8 cellular contexts compared by ENCODE assay signal in genomic region chr11:126355324-126355925, GRCh38. TPM values are rescaled to one million over a fixed set of nuclear protein-coding genes. Genes with fewer than 3 reads are reported as not detected.
DNase-seq lines count a peak whose midpoint lies in the region; ATAC-seq and TF ChIP-seq lines count a peak whose summit lies in the region.

Gene ST3GAL4 (plus strand): TSS chr11:126355686. CDS start chr11:126406156, 50,470 bp downstream.

- intact Hi-C loops in CD4-positive, alpha-beta T cell (cut with DNase I, micrococcal nuclease) = no loop called here
- intact Hi-C loops in activated T-helper 2 cell treated with anti-CD3 and anti-CD28 coated beads, Interferon-gamma antibody, Interleukin-2, Interleukin-4, amounts not matched to agents 10 μg/mL and 5 μg/mL and 100 μg/mL, durations not matched to agents 14 hours and 24 hours and 36 hours (cut with micrococcal nuclease) = loop anchor here (1.0 to 2.0 kb wide), 2 partner anchors 65 to 70 kb away; no protein-coding TSS in a partner anchor

- H4K20me1 ChIP-seq in neural cell (ENCODE audit: insufficient read depth) = no peaks in the 10 kb centered on the region

- no peak within 1 kb of the TSS for H3K27ac ChIP-seq in CD4-positive, alpha-beta T cell (ENCODE audit: low read depth, low read length)
- H3K27ac ChIP-seq in neural cell (ENCODE audit: low read length) = peak within 1 kb of the TSS; percentile 70

- H3K4me2 ChIP-seq in neural cell (ENCODE audit: low read length) = peak within 1 kb of the TSS; percentile 88

- peaks cover 10% of the 10 kb centered on the region for H3K79me2 ChIP-seq in neural cell (replicated peaks; ENCODE audit: insufficient read depth, low read length)

- H3K4me3 ChIP-seq in fibroblast of pulmonary artery (replicated peaks; ENCODE audit: low read depth, low read length) = peak within 1 kb of the TSS; percentile 76
- peak within 1 kb of the TSS; percentile 94 for H3K4me3 ChIP-seq in neural cell (ENCODE audit: low read length)

- peak within 1 kb of the TSS; percentile 5 for H3K27ac Mint-ChIP-seq in CD4-positive, alpha-beta T cell
- peak within 1 kb of the TSS; percentile 91 for H3K27ac Mint-ChIP-seq in activated T-helper 2 cell treated with anti-CD3 and anti-CD28 coated beads, Interferon-gamma antibody, Interleukin-2, Interleukin-4, amounts not matched to agents 10 μg/mL and 5 μg/mL and 100 μg/mL, durations not matched to agents 14 hours and 24 hours and 36 hours
- peak within 1 kb of the TSS; percentile 59 to 96 for H3K27ac Mint-ChIP-seq in stimulated activated naive CD8-positive, alpha-beta T cell treated with anti-CD3 and anti-CD28 coated beads, Interleukin-15, amount 100 ng/mL, for 72 hours

- no peaks in the 10 kb centered on the region for H3K9me2 ChIP-seq in neural cell (ENCODE audit: insufficient read depth, low read length)

- TF ChIP-seq CTCF in CD4-positive, alpha-beta T cell (IDR thresholded peaks at IDR 0.05) = no peak
- no peak for TF ChIP-seq CTCF in fibroblast of pulmonary artery (IDR thresholded peaks at IDR 0.05; ENCODE audit: low read length, missing control alignments)
- peak; percentile 14 for TF ChIP-seq CTCF in neural cell (IDR thresholded peaks at IDR 0.05; ENCODE audit: poor library complexity, severe bottlenecking)

- TF ChIP-seq RAD21 in neural cell (conservative IDR thresholded peaks at IDR 0.05) = peak; percentile 25

- H3K27me3 ChIP-seq in CD4-positive, alpha-beta T cell (ENCODE audit: control insufficient read depth, insufficient read depth, low read length) = no peaks in the 10 kb centered on the region
- H3K27me3 ChIP-seq in neural cell (ENCODE audit: insufficient read depth, low read depth, low read length) = no peaks in the 10 kb centered on the region

- peak within 1 kb of the TSS; percentile 88 for H3K4me3 Mint-ChIP-seq in CD4-positive, alpha-beta T cell
- H3K4me3 Mint-ChIP-seq in activated T-helper 2 cell treated with anti-CD3 and anti-CD28 coated beads, Interferon-gamma antibody, Interleukin-2, Interleukin-4, amounts not matched to agents 10 μg/mL and 5 μg/mL and 100 μg/mL, durations not matched to agents 14 hours and 24 hours and 36 hours (ENCODE audit: low read depth) = peak within 1 kb of the TSS; percentile 98
- H3K4me3 Mint-ChIP-seq in stimulated activated naive CD8-positive, alpha-beta T cell treated with anti-CD3 and anti-CD28 coated beads, Interleukin-15, amount 100 ng/mL, for 72 hours = peak within 1 kb of the TSS; percentile 91 to 92

- no peaks in the 10 kb centered on the region for H3F3A ChIP-seq in neural cell (ENCODE audit: insufficient read depth, low read length, poor library complexity, severe bottlenecking)

- H3K27me3 Mint-ChIP-seq in CD4-positive, alpha-beta T cell = no peaks in the 10 kb centered on the region
- no peaks in the 10 kb centered on the region for H3K27me3 Mint-ChIP-seq in activated T-helper 2 cell treated with anti-CD3 and anti-CD28 coated beads, Interferon-gamma antibody, Interleukin-2, Interleukin-4, amounts not matched to agents 10 μg/mL and 5 μg/mL and 100 μg/mL, durations not matched to agents 14 hours and 24 hours and 36 hours (ENCODE audit: low read depth)
- H3K27me3 Mint-ChIP-seq in stimulated activated naive CD8-positive, alpha-beta T cell treated with anti-CD3 and anti-CD28 coated beads, Interleukin-15, amount 100 ng/mL, for 72 hours = no peaks in the 10 kb centered on the region

- ATAC-seq in CD4-positive, alpha-beta T cell (ENCODE audit: poor library complexity) = peak; percentile 81
- ATAC-seq in GM19351 (IDR thresholded peaks at IDR 0.05; ENCODE audit: unreplicated experiment) = peak; percentile 53
- ATAC-seq in HG03521 (IDR thresholded peaks at IDR 0.05; ENCODE audit: unreplicated experiment) = peak; percentile 48
- ATAC-seq in stimulated activated naive CD8-positive, alpha-beta T cell treated with anti-CD3 and anti-CD28 coated beads, Interleukin-15, amount 100 ng/mL, for 72 hours = peak; percentile 75

- peaks cover 37% of the 10 kb centered on the region for H3K4me1 Mint-ChIP-seq in CD4-positive, alpha-beta T cell (ENCODE audit: low read depth)
- H3K4me1 Mint-ChIP-seq in activated T-helper 2 cell treated with anti-CD3 and anti-CD28 coated beads, Interferon-gamma antibody, Interleukin-2, Interleukin-4, amounts not matched to agents 10 μg/mL and 5 μg/mL and 100 μg/mL, durations not matched to agents 14 hours and 24 hours and 36 hours (ENCODE audit: low read depth) = peaks cover 35% of the 10 kb centered on the region
- H3K4me1 Mint-ChIP-seq in stimulated activated naive CD8-positive, alpha-beta T cell treated with anti-CD3 and anti-CD28 coated beads, Interleukin-15, amount 100 ng/mL, for 72 hours = peaks cover 51% of the 10 kb centered on the region

- TF ChIP-seq EP300 in neural cell (conservative IDR thresholded peaks at IDR 0.05; ENCODE audit: poor library complexity, severe bottlenecking) = no peak

- H3K36me3 Mint-ChIP-seq in CD4-positive, alpha-beta T cell (ENCODE audit: low read depth) = no peaks in the 10 kb centered on the region
- peaks cover 28% of the 10 kb centered on the region for H3K36me3 Mint-ChIP-seq in activated T-helper 2 cell treated with anti-CD3 and anti-CD28 coated beads, Interferon-gamma antibody, Interleukin-2, Interleukin-4, amounts not matched to agents 10 μg/mL and 5 μg/mL and 100 μg/mL, durations not matched to agents 14 hours and 24 hours and 36 hours (ENCODE audit: low read depth)

- DNase-seq in CD4-positive, alpha-beta T cell = peak; percentile 28 to 65 (median 43)
- DNase-seq in activated T-helper 2 cell treated with anti-CD3 and anti-CD28 coated beads, Interferon-gamma antibody, Interleukin-2, Interleukin-4, amounts not matched to agents 10 μg/mL and 5 μg/mL and 100 μg/mL, durations not matched to agents 14 hours and 24 hours and 36 hours (ENCODE audit: low spot score) = peak; percentile 66
- DNase-seq in fibroblast of pulmonary artery (ENCODE audit: low read depth) = peak; percentile 62
- DNase-seq in stimulated activated naive CD8-positive, alpha-beta T cell treated with anti-CD3 and anti-CD28 coated beads, Interleukin-15, amount 100 ng/mL, for 72 hours = peak; percentile 59 to 67

- H3K9me3 ChIP-seq in CD4-positive, alpha-beta T cell (ENCODE audit: control insufficient read depth, low read length) = no peaks in the 10 kb centered on the region
- H3K9me3 ChIP-seq in neural cell (ENCODE audit: low read length) = no peaks in the 10 kb centered on the region

- H3K36me3 ChIP-seq in neural cell (ENCODE audit: insufficient read depth, low read length) = no peaks in the 10 kb centered on the region

- peak within 1 kb of the TSS; percentile 94 for H3K9ac ChIP-seq in neural cell (ENCODE audit: low read length)

- CTCF ChIA-PET in CD4-positive, alpha-beta T cell (lab: Charles Lee) = no interaction called here

- peak within 1 kb of the TSS; percentile 94 for H2AFZ ChIP-seq in neural cell (ENCODE audit: low read depth, low read length)

- H3K9me3 Mint-ChIP-seq in CD4-positive, alpha-beta T cell = no peaks in the 10 kb centered on the region
- no peaks in the 10 kb centered on the region for H3K9me3 Mint-ChIP-seq in activated T-helper 2 cell treated with anti-CD3 and anti-CD28 coated beads, Interferon-gamma antibody, Interleukin-2, Interleukin-4, amounts not matched to agents 10 μg/mL and 5 μg/mL and 100 μg/mL, durations not matched to agents 14 hours and 24 hours and 36 hours
- no peaks in the 10 kb centered on the region for H3K9me3 Mint-ChIP-seq in stimulated activated naive CD8-positive, alpha-beta T cell treated with anti-CD3 and anti-CD28 coated beads, Interleukin-15, amount 100 ng/mL, for 72 hours

- POLR2A ChIA-PET in CD4-positive, alpha-beta T cell (lab: Charles Lee) = interaction anchor here (1.0 to 1.7 kb wide), 5 partner anchors 43 to 162 kb away, joined by 3 to 8 read pairs (median 5); partner anchors contain the start of genes FOXRED1, SRPRA and TIRAP

TF ChIP-seq in PFSK-1, 5 proteins besides CTCF, POLR2A, EP300 and RAD21 (continues in another document):
- 0 out of 2 replicates have a peak, but pooled peaks have one; percentile 70 for TF ChIP-seq SIN3A (IDR thresholded peaks at IDR 0.05; ENCODE audit: borderline replicate concordance, insufficient read depth, low read length)
- peak; percentile 80 for TF ChIP-seq POLR2AphosphoS5 (IDR thresholded peaks at IDR 0.05; ENCODE audit: low read depth, low read length)
- no peak for TF ChIP-seq FOXP2 (optimal IDR thresholded peaks at IDR 0.05; ENCODE audit: borderline replicate concordance, extremely low read depth, extremely low read length, insufficient read depth)

TF ChIP-seq in neural cell, 6 proteins besides CTCF, POLR2A, EP300 and RAD21 (continues in another document):
- TF ChIP-seq EZH2 (IDR thresholded peaks at IDR 0.05; ENCODE audit: borderline replicate concordance, insufficient read depth, low read length, poor library complexity, severe bottlenecking) (no peak), POLR2AphosphoS5 (IDR thresholded peaks at IDR 0.05) (peak; percentile 89), SMC3 (conservative IDR thresholded peaks at IDR 0.05; ENCODE audit: poor library complexity) (peak; percentile 8), TAF1 (IDR thresholded peaks at IDR 0.05; ENCODE audit: low read depth) (no peak)

RNA-seq across cellular contexts. Expression of gene ST3GAL4, which starts in this region (rescaled TPM):
- 1 to 10 TPM; 1.6 TPM for total RNA-seq in CD4-positive, alpha-beta T cell
- polyA plus RNA-seq in PFSK-1 (2012; ENCODE audit: insufficient read length, low read depth) = 70.0 TPM
- total RNA-seq in activated T-helper 2 cell treated with anti-CD3 and anti-CD28 coated beads, Interferon-gamma antibody, Interleukin-2, Interleukin-4, amounts not matched to agents 10 μg/mL and 5 μg/mL and 100 μg/mL, durations not matched to agents 14 hours and 24 hours and 36 hours = 12.4 and 14.4 TPM in 2 replicates
- 46.1 TPM in 2 replicates for polyA plus RNA-seq in neural cell
- 21.9 and 26.3 TPM in 2 replicates for polyA minus RNA-seq in neural cell

Comparison
In these comparisons a context has a peak if more than half of its experiments do, and no peak if none do; other contexts are left out.
1. H3K27ac Mint-ChIP-seq: peak in every context shown above with its lines; median percentile 91 in activated T-helper 2 cell treated with anti-CD3 and anti-CD28 coated beads, Interferon-gamma antibody, Interleukin-2, Interleukin-4, amounts not matched to agents 10 μg/mL and 5 μg/mL and 100 μg/mL, durations not matched to agents 14 hours and 24 hours and 36 hours; 78 in stimulated activated naive CD8-positive, alpha-beta T cell treated with anti-CD3 and anti-CD28 coated beads, Interleukin-15, amount 100 ng/mL, for 72 hours; 5 in CD4-positive, alpha-beta T cell.